Comparison of ENCODE assay signal across 8 cellular contexts in the genomic region with DNA sequence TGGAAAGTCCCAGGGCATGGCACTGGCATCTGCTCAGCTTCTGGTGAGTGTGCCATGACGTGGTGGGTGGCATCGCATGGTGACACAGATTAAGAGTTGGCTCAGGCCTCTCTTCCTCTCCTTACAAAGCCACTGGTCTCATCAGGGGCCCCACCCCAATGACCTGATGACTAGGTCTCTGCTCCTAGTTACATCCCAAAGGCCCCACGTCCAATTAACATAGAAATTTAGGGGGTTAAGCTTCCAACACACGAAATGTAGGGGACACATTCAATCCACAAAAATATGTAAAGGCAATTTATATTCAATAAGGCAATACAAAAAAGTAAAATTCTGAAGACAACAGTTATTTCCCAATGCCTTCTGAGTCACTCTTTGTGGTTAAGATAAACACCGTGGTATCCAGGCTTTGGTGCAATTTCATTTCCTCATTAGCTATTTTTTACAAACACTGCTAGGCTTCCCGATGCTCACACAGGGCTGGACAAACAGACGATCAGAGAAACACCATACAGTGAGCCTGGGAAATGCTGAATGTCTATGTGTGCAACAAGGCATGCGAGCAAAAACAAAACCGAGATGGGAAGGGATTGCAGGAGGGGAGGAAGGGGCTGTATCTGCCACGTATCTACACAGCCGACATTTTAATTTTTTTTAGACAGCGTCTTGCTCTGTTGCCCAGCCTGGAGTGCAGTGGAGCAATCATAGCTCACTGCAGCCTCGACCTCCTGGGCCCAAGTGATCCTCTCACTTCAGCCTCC.
DNase-seq lines count a peak whose midpoint lies in the region; ATAC-seq and TF ChIP-seq lines count a peak whose summit lies in the region.

No MANE protein-coding gene starts in this region.

- TF ChIP-seq CTCF in heart right ventricle (IDR thresholded peaks at IDR 0.05), result no peak

- POLR2A ChIA-PET in CD8-positive, alpha-beta memory T cell (lab: Charles Lee), result interaction anchor here (1.2 to 1.3 kb wide), 2 partner anchors 10 to 11 kb away, joined by 3 read pairs; no protein-coding TSS in a partner anchor

- peak overlapping the region; percentile 87 to 97 (median 95) for H3K27ac Mint-ChIP-seq in CD8-positive, alpha-beta memory T cell
- peak overlapping the region; percentile 100 for H3K27ac Mint-ChIP-seq in activated T-helper 17 cell treated with anti-CD3 and anti-CD28 coated beads, Interleukin-2, amount 50 U/mL, for 72 hours

- H3K4me1 ChIP-seq in CD8-positive, alpha-beta memory T cell (ENCODE audit: insufficient read depth, low read length), result peaks cover 100% of the 10 kb centered on the region
- H3K4me1 ChIP-seq in heart right ventricle, result peaks cover 0 to 100% (median 46%) of the 10 kb centered on the region in 9 donors

- peak in 3 of 5 donors; percentile 40 to 51 (median 44) for DNase-seq in CD8-positive, alpha-beta memory T cell
- DNase-seq in NCI-H226 (peak; percentile 78), heart right ventricle (peak in 1 of 2 donors; percentile 38), hippocampal formation (lab: John Stamatoyannopoulos, UW) (no peak), NCI-H128 (lab: John Stamatoyannopoulos, UW; ENCODE audit: unreplicated experiment) (no peak)
- DNase-seq in stimulated activated CD8-positive, alpha-beta memory T cell treated with anti-CD3 and anti-CD28 coated beads, Interleukin-4, amount 100 ng/mL, for 48 hours, result peak; percentile 72

- CTCF ChIA-PET in CD8-positive, alpha-beta memory T cell (lab: Charles Lee), result interaction anchor here (0.9 to 3.8 kb wide), 5 partner anchors 11 to 76 kb away, joined by 3 to 20 read pairs (median 5); no protein-coding TSS in a partner anchor

- peaks cover 6 to 50% (median 17%) of the 10 kb centered on the region in 3 donors for H3K36me3 Mint-ChIP-seq in CD8-positive, alpha-beta memory T cell
- peaks cover 92% of the 10 kb centered on the region for H3K36me3 Mint-ChIP-seq in activated T-helper 17 cell treated with anti-CD3 and anti-CD28 coated beads, Interleukin-2, amount 50 U/mL, for 72 hours (ENCODE audit: low read depth)

- intact Hi-C loops in heart right ventricle (cut with DNase I), result loop anchor here in 4 of 10 donors (5.0 to 10.0 kb wide), 3 partner anchors 37 to 149 kb away; no protein-coding TSS in a partner anchor

- no peaks in the 10 kb centered on the region for H3K9me3 ChIP-seq in CD8-positive, alpha-beta memory T cell (ENCODE audit: low read length)
- H3K9me3 ChIP-seq in heart right ventricle, result no peaks in the 10 kb centered on the region

- H3K4me3 ChIP-seq in CD8-positive, alpha-beta memory T cell (ENCODE audit: low read length), result no peak overlapping the region
- H3K4me3 ChIP-seq in heart right ventricle, result no peak overlapping the region

- H3K27ac ChIP-seq in CD8-positive, alpha-beta memory T cell (ENCODE audit: low read depth, low read length), result peak overlapping the region; percentile 22
- H3K27ac ChIP-seq in heart right ventricle, result peak overlapping the region; percentile 33 to 91 (median 60)

- WGBS in heart right ventricle, 2 donors, result 75 to 77% methylated on average over 13 of the region's 13 CpGs

- ATAC-seq in GM21825 (IDR thresholded peaks at IDR 0.05; ENCODE audit: unreplicated experiment) (peak; percentile 32), heart right ventricle (peak in 7 of 8 donors; percentile 18 to 57 (median 34))
- peak; percentile 37 for ATAC-seq in activated T-helper 17 cell treated with anti-CD3 and anti-CD28 coated beads, Interleukin-2, amount 50 U/mL, for 72 hours (replicated peaks)

- no peaks in the 10 kb centered on the region for H3K9me3 Mint-ChIP-seq in CD8-positive, alpha-beta memory T cell
- H3K9me3 Mint-ChIP-seq in activated T-helper 17 cell treated with anti-CD3 and anti-CD28 coated beads, Interleukin-2, amount 50 U/mL, for 72 hours, result no peaks in the 10 kb centered on the region

- H3K4me3 Mint-ChIP-seq in CD8-positive, alpha-beta memory T cell, result peak overlapping the region; percentile 66 to 81 (median 74)
- peak overlapping the region; percentile 88 for H3K4me3 Mint-ChIP-seq in activated T-helper 17 cell treated with anti-CD3 and anti-CD28 coated beads, Interleukin-2, amount 50 U/mL, for 72 hours

- H3K27me3 ChIP-seq in CD8-positive, alpha-beta memory T cell (ENCODE audit: insufficient read depth, low read length, poor library complexity, severe bottlenecking), result no peaks in the 10 kb centered on the region
- H3K27me3 ChIP-seq in heart right ventricle, result no peaks in the 10 kb centered on the region

- H3K4me1 Mint-ChIP-seq in CD8-positive, alpha-beta memory T cell, result peaks cover 99 to 100% (median 100%) of the 10 kb centered on the region in 3 donors
- peaks cover 77% of the 10 kb centered on the region for H3K4me1 Mint-ChIP-seq in activated T-helper 17 cell treated with anti-CD3 and anti-CD28 coated beads, Interleukin-2, amount 50 U/mL, for 72 hours

- peaks cover 4% of the 10 kb centered on the region for H3K36me3 ChIP-seq in CD8-positive, alpha-beta memory T cell (ENCODE audit: insufficient read depth, low read length)
- H3K36me3 ChIP-seq in heart right ventricle, result peaks cover 0 to 20% (median 0%) of the 10 kb centered on the region in 9 donors

- H3K27me3 Mint-ChIP-seq in CD8-positive, alpha-beta memory T cell, result peaks cover 0 to 2% of the 10 kb centered on the region in 2 donors
- no peaks in the 10 kb centered on the region for H3K27me3 Mint-ChIP-seq in activated T-helper 17 cell treated with anti-CD3 and anti-CD28 coated beads, Interleukin-2, amount 50 U/mL, for 72 hours

Comparison
In these comparisons a context has a peak if more than half of its experiments do, and no peak if none do; other contexts are left out.
1. DNase-seq: peak in CD8-positive, alpha-beta memory T cell (3 of 5), NCI-H226 (single experiment) and stimulated activated CD8-positive, alpha-beta memory T cell treated with anti-CD3 and anti-CD28 coated beads, Interleukin-4, amount 100 ng/mL, for 48 hours (single experiment); none in hippocampal formation (0 of 2) and NCI-H128 (single experiment).
2. Peak in every context shown above with its lines, with median percentiles within 50 percentile points of each other: ATAC-seq.